Comparison of ENCODE assay signal across 23 cellular contexts in the genomic region with DNA sequence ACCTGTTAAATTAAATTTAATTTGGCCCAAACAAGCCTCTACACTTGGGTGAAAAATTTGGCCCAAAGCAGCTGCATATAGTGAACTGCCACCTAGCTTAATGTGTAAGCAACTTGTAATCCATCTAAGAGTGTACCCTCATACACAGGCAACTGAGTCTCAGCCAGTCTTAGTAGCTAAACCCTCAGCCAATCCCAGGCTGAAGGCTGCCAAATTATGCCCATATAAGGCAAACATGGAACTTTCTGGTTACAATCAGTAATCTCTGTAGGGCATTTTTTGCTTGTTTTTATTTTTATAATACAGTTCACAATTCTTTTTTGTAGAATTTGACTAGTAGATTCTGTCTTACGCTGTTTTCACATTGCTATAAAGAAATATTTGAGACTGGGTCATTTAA.
DNase-seq lines count a peak whose midpoint lies in the region; ATAC-seq, FAIRE-seq and TF ChIP-seq lines count a peak whose summit lies in the region.
"Had no signal": no experiment of that assay in that cellular context is flagged by ENCODE, and none has a peak within 500 bp of the region (broad histone marks: within the 10 kb centered on the region; RNA-seq: fewer than 3 reads in every experiment).

No MANE protein-coding gene starts in this region.

- TF ChIP-seq POLR2A in HepG2 (IDR thresholded peaks at IDR 0.05; ENCODE audit: insufficient read depth in 1 of 2, low read depth in 2 of 2, low read length in 2 of 2) (no peak), right lobe of liver (IDR thresholded peaks at IDR 0.05) (no peak), erythroblast (IDR thresholded peaks at IDR 0.05; ENCODE audit: low read length) (no peak)

- H3K27ac Mint-ChIP-seq in immature natural killer cell: no peak overlapping the region
- H3K27ac Mint-ChIP-seq: CD14-positive monocyte; CD4-positive, alpha-beta T cell; CD8-positive, alpha-beta memory T cell had no signal

- TF ChIP-seq EP300 in HepG2 (IDR thresholded peaks at IDR 0.05; ENCODE audit: low read depth in 2 of 2, low read length in 2 of 2) (no peak), HepG2 (CRISPR knock-in tag; IDR thresholded peaks at IDR 0.05; ENCODE audit: borderline replicate concordance) (no peak)

- H3K27ac ChIP-seq in HepG2 (ENCODE audit: extremely low read length, insufficient read depth, low read length) (no peak overlapping the region), right lobe of liver (no peak overlapping the region), SU-DHL-6 (ENCODE audit: low read depth, low read length) (no peak overlapping the region)
- H3K27ac ChIP-seq in effector memory CD4-positive, alpha-beta T cell (ENCODE audit: insufficient read depth, low read length, poor library complexity, severe bottlenecking): no peak overlapping the region
- H3K27ac ChIP-seq: 22Rv1; BLaER1 treated with 17β-estradiol and CSF1 and Interleukin-3, amounts not matched to agents 10 nM and 100 nM had no signal

- H3K27me3 ChIP-seq in HepG2 (ENCODE audit: control insufficient read depth in 1 of 2, insufficient read depth in 2 of 2, low read length in 2 of 2) (no peaks in the 10 kb centered on the region), right lobe of liver (no peaks in the 10 kb centered on the region), SU-DHL-6 (ENCODE audit: low read length) (no peaks in the 10 kb centered on the region)
- no peaks in the 10 kb centered on the region for H3K27me3 ChIP-seq in effector memory CD4-positive, alpha-beta T cell (replicated peaks; ENCODE audit: control insufficient read depth, insufficient read depth, low read length, poor library complexity, severe bottlenecking)
- H3K27me3 ChIP-seq: BE2C; BLaER1 treated with 17β-estradiol and CSF1 and Interleukin-3, amounts not matched to agents 10 nM and 100 nM had no signal

- TF ChIP-seq CTCF in HepG2 (CRISPR knock-in tag; IDR thresholded peaks at IDR 0.05): no peak
- TF ChIP-seq CTCF in right lobe of liver (IDR thresholded peaks at IDR 0.05): no peak
- no peak for TF ChIP-seq CTCF in SU-DHL-6 (IDR thresholded peaks at IDR 0.05; ENCODE audit: insufficient read depth, low read length, poor library complexity, severe bottlenecking)

- no peak for TF ChIP-seq RAD21 in HepG2 (CRISPR knock-in tag; IDR thresholded peaks at IDR 0.05)

- ATAC-seq in HepG2: no peak
- no peak for ATAC-seq in right lobe of liver
- ATAC-seq: GM12878, HCT116 had no signal

- no TSS peak for BruUV-seq in HepG2 (replicated peaks; lab: Mats Ljungman, UMichigan)

- H3K4me3 Mint-ChIP-seq in immature natural killer cell: no peak overlapping the region
- H3K4me3 Mint-ChIP-seq: CD14-positive monocyte; CD4-positive, alpha-beta T cell; CD8-positive, alpha-beta memory T cell had no signal

- WGBS in HepG2 (ENCODE audit: low lambda C conversion rate): 62% methylated on average over 1 of the region's 1 CpG
- 86% methylated on average over 1 of the region's 1 CpG for WGBS in right lobe of liver (ENCODE audit: insufficient coverage, low coverage, low lambda C conversion rate, missing lambda C conversion rate)

- no peaks in the 10 kb centered on the region for H3K4me1 ChIP-seq in HepG2 (ENCODE audit: insufficient read depth, low read length)
- H3K4me1 ChIP-seq in right lobe of liver: no peaks in the 10 kb centered on the region
- H3K4me1 ChIP-seq in effector memory CD4-positive, alpha-beta T cell (ENCODE audit: control insufficient read depth, insufficient read depth, low read length, poor library complexity, severe bottlenecking): no peaks in the 10 kb centered on the region
- H3K4me1 ChIP-seq: BE2C; BLaER1 treated with 17β-estradiol and CSF1 and Interleukin-3, amounts not matched to agents 10 nM and 100 nM had no signal

- no peaks in the 10 kb centered on the region for H3K9me2 ChIP-seq in SU-DHL-6 (replicated peaks; ENCODE audit: insufficient read depth, low read length)

- CTCF ChIA-PET in HepG2 (lab: Yijun Ruan, JAX; ENCODE audit: low intra/inter-chr PET ratio, low total read pairs): no interaction called here

- POLR2A ChIA-PET in HepG2 (lab: Yijun Ruan, JAX): no interaction called here

- intact Hi-C loops in HepG2 (cut with micrococcal nuclease; ENCODE audit: unreplicated experiment) (loop anchor here (10.0 kb wide), 1 partner anchor 346 kb away; no protein-coding TSS in a partner anchor), right lobe of liver (cut with DNase I) (no loop called here)

- no peaks in the 10 kb centered on the region for H3K9me3 ChIP-seq in HepG2 (ENCODE audit: low read length)
- no peaks in the 10 kb centered on the region for H3K9me3 ChIP-seq in right lobe of liver
- H3K9me3 ChIP-seq in SU-DHL-6 (ENCODE audit: insufficient read depth, low read length): no peaks in the 10 kb centered on the region
- H3K9me3 ChIP-seq in effector memory CD4-positive, alpha-beta T cell (ENCODE audit: control insufficient read depth, low read length): no peaks in the 10 kb centered on the region
- H3K9me3 ChIP-seq: BE2C; BLaER1 treated with 17β-estradiol and CSF1 and Interleukin-3, amounts not matched to agents 10 nM and 100 nM had no signal

- H3K4me3 ChIP-seq in HepG2 (replicated peaks in 1 of 3; ENCODE audit: insufficient read depth in 1 of 3, low read depth in 2 of 3, low read length in 3 of 3) (no peak overlapping the region), right lobe of liver (no peak overlapping the region), SU-DHL-6 (ENCODE audit: insufficient read depth, low read length, poor library complexity, severe bottlenecking) (no peak overlapping the region)
- no peak overlapping the region for H3K4me3 ChIP-seq in effector memory CD4-positive, alpha-beta T cell (ENCODE audit: insufficient read depth, low read depth, low read length, poor library complexity, severe bottlenecking)
- H3K4me3 ChIP-seq: BLaER1 treated with 17β-estradiol and CSF1 and Interleukin-3, amounts not matched to agents 10 nM and 100 nM; GM12878 had no signal

- no peaks in the 10 kb centered on the region for H3K4me1 Mint-ChIP-seq in immature natural killer cell
- H3K4me1 Mint-ChIP-seq: CD14-positive monocyte; CD8-positive, alpha-beta memory T cell had no signal

- H3K79me2 ChIP-seq in HepG2 (ENCODE audit: insufficient read depth, low read length) (no peaks in the 10 kb centered on the region), SU-DHL-6 (ENCODE audit: insufficient read depth, low read length) (no peaks in the 10 kb centered on the region)

- no peak for FAIRE-seq in HepG2 (lab: Jason Lieb, UNC)
- FAIRE-seq: D721Med, GM12878, GM19239 had no signal

- H3K27me3 Mint-ChIP-seq in immature natural killer cell (ENCODE audit: low read depth in 3 of 3): no peaks in the 10 kb centered on the region
- H3K27me3 Mint-ChIP-seq: CD4-positive, alpha-beta T cell; CD8-positive, alpha-beta memory T cell had no signal

- in situ Hi-C loops in HepG2 (cut with HindIII; ENCODE audit: extremely low pct_ligation_motif_present, low pct_unique_long_range_greater_than_20kb): loop anchor here (10.0 kb wide), 1 partner anchor 236 kb away; no protein-coding TSS in a partner anchor

- no peak overlapping the region for H3K9ac ChIP-seq in HepG2 (ENCODE audit: insufficient read depth, low read depth, low read length)
- H3K9ac ChIP-seq in SU-DHL-6 (ENCODE audit: low read length): no peak overlapping the region
- H3K9ac ChIP-seq: BLaER1 treated with 17β-estradiol and CSF1 and Interleukin-3, amounts not matched to agents 10 nM and 100 nM had no signal

- no peak for DNase-seq in HepG2 (ENCODE audit: low spot score)
- DNase-seq in right lobe of liver: no peak
- peak; percentile 34 to 48 for DNase-seq in erythroblast (lab: John Stamatoyannopoulos, UW)
- DNase-seq in immature natural killer cell: no peak
- DNase-seq in effector memory CD4-positive, alpha-beta T cell: no peak
- DNase-seq: AML-193; BE2C; CD4-positive, alpha-beta T cell; CD8-positive, alpha-beta memory T cell; DMS 273 treated with DMSO at 0.1 percent for 48 hours; DMS79; EL; GDM1; GOT3; H7 had no signal

- H3K36me3 ChIP-seq in HepG2 (replicated peaks in 1 of 2; ENCODE audit: control insufficient read depth in 1 of 2, insufficient read depth in 2 of 2, low read length in 2 of 2) (no peaks in the 10 kb centered on the region), right lobe of liver (no peaks in the 10 kb centered on the region), SU-DHL-6 (ENCODE audit: low read length) (no peaks in the 10 kb centered on the region)
- H3K36me3 ChIP-seq in effector memory CD4-positive, alpha-beta T cell (ENCODE audit: control insufficient read depth, insufficient read depth, low read length): no peaks in the 10 kb centered on the region
- H3K36me3 ChIP-seq: BE2C; BLaER1 treated with 17β-estradiol and CSF1 and Interleukin-3, amounts not matched to agents 10 nM and 100 nM had no signal

- H3K9me3 Mint-ChIP-seq in immature natural killer cell: peaks cover 4 to 45% (median 13%) of the 10 kb centered on the region in 6 donors

- no peaks in the 10 kb centered on the region for H4K20me1 ChIP-seq in HepG2 (ENCODE audit: insufficient read depth, low read length)
- H4K20me1 ChIP-seq in SU-DHL-6 (ENCODE audit: low read depth, low read length): no peaks in the 10 kb centered on the region
- H4K20me1 ChIP-seq: BLaER1 treated with 17β-estradiol and CSF1 and Interleukin-3, amounts not matched to agents 10 nM and 100 nM had no signal

- H2AFZ ChIP-seq in HepG2 (ENCODE audit: low read length): no peak overlapping the region
- H2AFZ ChIP-seq in SU-DHL-6 (ENCODE audit: low read depth, low read length, severe bottlenecking): peak overlapping the region; percentile 9

- H3K36me3 Mint-ChIP-seq in immature natural killer cell: peaks cover 0 to 3% (median 0%) of the 10 kb centered on the region in 3 donors
- H3K36me3 Mint-ChIP-seq: CD14-positive monocyte had no signal

- H3K4me2 ChIP-seq in HepG2 (ENCODE audit: low read depth, low read length): no peak overlapping the region
- no peak overlapping the region for H3K4me2 ChIP-seq in SU-DHL-6 (ENCODE audit: low read depth, low read length, poor library complexity, severe bottlenecking)
- H3K4me2 ChIP-seq: BLaER1 treated with 17β-estradiol and CSF1 and Interleukin-3, amounts not matched to agents 10 nM and 100 nM had no signal

- no peaks in the 10 kb centered on the region for H3F3A ChIP-seq in SU-DHL-6 (ENCODE audit: insufficient read depth)

TF ChIP-seq in HepG2, 621 proteins besides CTCF, POLR2A, EP300 and RAD21 (continues in another document):
- peak; percentile 71; the same call in 1 of the 2 replicates for TF ChIP-seq SRF (IDR thresholded peaks at IDR 0.05; ENCODE audit: low read depth, low read length)

Comparison
In these comparisons a context has a peak if more than half of its experiments do, and no peak if none do; other contexts are left out.
1. DNase-seq: peak in erythroblast (2 of 2); none in HepG2 (single experiment), right lobe of liver (0 of 3), immature natural killer cell (0 of 3) and effector memory CD4-positive, alpha-beta T cell (0 of 3).